ENCODE assay signal across 8 cellular contexts in genomic region chr4:75724066-75724866, GRCh38. TPM values are rescaled to one million over a fixed set of nuclear protein-coding genes. Genes with fewer than 3 reads are reported as not detected.
DNase-seq lines count a peak whose midpoint lies in the region; ATAC-seq and TF ChIP-seq lines count a peak whose summit lies in the region.

TSS of gene USO1 (plus strand) at chr4:75724577. CDS start at chr4:75724820, 243 bp downstream.

- H3K36me3 ChIP-seq in heart right ventricle, result no peaks in the 10 kb centered on the region
- H3K36me3 ChIP-seq in upper lobe of right lung, result no peaks in the 10 kb centered on the region

- TF ChIP-seq CTCF in GM13977 (IDR thresholded peaks at IDR 0.05; ENCODE audit: extremely low read depth, insufficient read depth, missing control alignments) (peak; percentile 74), heart right ventricle (IDR thresholded peaks at IDR 0.05) (peak; percentile 35 to 78 (median 69)), upper lobe of right lung (IDR thresholded peaks at IDR 0.05) (peak; percentile 74)

- WGBS in heart right ventricle, 2 donors, result 0% methylated on average over 40 to 48 of the region's 48 CpGs

- intact Hi-C loops in T-helper 1 cell treated with Interleukin-12 subunit alpha and Interleukin-12 subunit beta and Interleukin-4 antibody, amounts not matched to agents 30 ng/mL and 1 ng/mL, for 36 hours (cut with micrococcal nuclease), result loop anchor here (1.0 to 2.0 kb wide), 13 partner anchors 16 to 1433 kb away; partner anchors contain the start of genes CCNG2, CDKL2, G3BP2 and NUP54
- intact Hi-C loops in heart right ventricle (cut with DNase I), result loop anchor here (1.0 to 10.0 kb wide), 7 partner anchors 21 to 209 kb away; partner anchors contain the start of genes G3BP2 (in 10 of the 10), RCHY1 (in 1 of the 10) and THAP6 (in 1 of the 10)
- intact Hi-C loops in posterior vena cava (cut with DNase I), result loop anchor here in 1 of 2 donors (10.0 kb wide), 1 partner anchor 49 kb away; the partner anchor contains the start of gene G3BP2
- intact Hi-C loops in upper lobe of right lung (cut with DNase I), result no loop called here

- H3K4me3 ChIP-seq in heart right ventricle (peak within 1 kb of the TSS; percentile 69 to 99 (median 89)), upper lobe of right lung (peak within 1 kb of the TSS; percentile 74)

- H3K9me3 ChIP-seq in heart right ventricle (no peaks in the 10 kb centered on the region), upper lobe of right lung (no peaks in the 10 kb centered on the region)

- H3K27ac ChIP-seq in heart right ventricle (peak within 1 kb of the TSS; percentile 64 to 99 (median 97)), upper lobe of right lung (peak within 1 kb of the TSS; percentile 95)

- H3K4me1 ChIP-seq in heart right ventricle (peaks cover 3 to 57% (median 43%) of the 10 kb centered on the region in 9 donors), upper lobe of right lung (peaks cover 42% of the 10 kb centered on the region)

- in situ Hi-C loops in GM13977 (cut with MboI; ENCODE audit: low pct_unique_long_range_greater_than_20kb, low sequenced_read_pairs, unreplicated experiment), result no loop called here

- no peaks in the 10 kb centered on the region for H3K27me3 ChIP-seq in heart right ventricle
- H3K27me3 ChIP-seq in upper lobe of right lung, result no peaks in the 10 kb centered on the region

- ATAC-seq in HG02884 (IDR thresholded peaks at IDR 0.05; ENCODE audit: unreplicated experiment) (peak; percentile 82), heart right ventricle (peak; percentile 97 to 99 (median 98)), upper lobe of right lung (peak; percentile 99)

- DNase-seq in GM13977 (ENCODE audit: low spot score), result peak; percentile 95
- peak; percentile 96 for DNase-seq in NCI-H146 treated with DMSO at 0.1 percent for 48 hours (lab: John Stamatoyannopoulos, UW; ENCODE audit: unreplicated experiment)
- DNase-seq in amniotic epithelial cell (ENCODE audit: low read depth), result peak; percentile 98
- peak; percentile 99 for DNase-seq in heart right ventricle
- peak; percentile 100 for DNase-seq in posterior vena cava (ENCODE audit: low spot score)
- DNase-seq in upper lobe of right lung, result peak; percentile 99

RNA-seq across cellular contexts. Expression of gene USO1, which starts in this region (rescaled TPM):
- total RNA-seq in T-helper 1 cell treated with Interleukin-12 subunit alpha and Interleukin-12 subunit beta and Interleukin-4 antibody, amounts not matched to agents 30 ng/mL and 1 ng/mL, for 36 hours, result 50.0 and 51.2 TPM in 2 replicates
- total RNA-seq in heart right ventricle (10 to 100 TPM; 71.2 to 98.7 (median 81.5) TPM), posterior vena cava (10 to 100 TPM; 68.8 to 77.3 TPM), upper lobe of right lung (64.2 TPM)
- polyA plus RNA-seq in heart right ventricle, result 10 to 100 TPM; 43.8 to 45.1 TPM

Comparison
In these comparisons a context has a peak if more than half of its experiments do, and no peak if none do; other contexts are left out.
1. Peak in every context shown above with its lines: DNase-seq, ATAC-seq, H3K4me3 ChIP-seq and H3K27ac ChIP-seq.